Comparison of ENCODE assay signal across 31 cellular contexts in the genomic region with DNA sequence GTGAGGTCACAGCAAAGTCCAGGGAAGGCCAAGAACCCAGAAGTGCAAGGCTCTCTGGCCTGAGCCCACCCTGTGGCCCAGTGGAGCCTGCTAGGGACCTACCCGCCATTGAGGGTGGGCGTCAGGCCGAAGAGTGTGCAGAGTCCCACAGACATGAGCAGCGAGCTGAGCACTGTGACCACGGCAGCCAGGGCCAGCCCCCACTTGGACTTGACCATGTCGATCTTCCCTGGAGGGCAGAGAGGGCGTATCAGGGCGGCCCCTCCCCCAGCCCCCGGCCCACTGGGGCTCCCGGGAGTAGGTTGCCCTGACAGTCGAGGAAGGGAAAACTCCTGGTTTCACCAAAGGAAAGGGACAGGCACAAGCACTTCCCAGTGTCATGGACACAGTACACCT. TPM values are rescaled to one million over a fixed set of nuclear protein-coding genes. Genes with fewer than 3 reads are reported as not detected.
DNase-seq lines count a peak whose midpoint lies in the region; ATAC-seq and TF ChIP-seq lines count a peak whose summit lies in the region.
"Had no signal": no experiment of that assay in that cellular context is flagged by ENCODE, and none has a peak within 500 bp of the region (broad histone marks: within the 10 kb centered on the region; RNA-seq: fewer than 3 reads in every experiment).

No MANE protein-coding gene starts in this region.

- H3K9ac ChIP-seq in duodenal mucosa (ENCODE audit: low read depth in 1 of 2, low read length in 2 of 2): peak overlapping the region in 1 of 2 donors; percentile 41

- no peak overlapping the region for H3K4me3 ChIP-seq in AG04450 (ENCODE audit: low read depth, low read length)
- H3K4me3 ChIP-seq in GM23338: no peak overlapping the region
- peak overlapping the region in 1 of 2 donors; percentile 17 for H3K4me3 ChIP-seq in duodenal mucosa (ENCODE audit: low read depth in 1 of 2, low read length in 2 of 2)
- H3K4me3 ChIP-seq: esophagus squamous epithelium, heart left ventricle, lower lobe of right lung, pancreas, smooth muscle cell, thoracic aorta, uterus had no signal

- peak overlapping the region; percentile 39 for H3K27ac ChIP-seq in AG04450 (ENCODE audit: low read depth, low read length)
- 0 out of 2 replicates have a peak overlapping the region, but pooled peaks have one; percentile 32 for H3K27ac ChIP-seq in GM23338 (ENCODE audit: low read depth)
- peak overlapping the region; percentile 71 for H3K27ac ChIP-seq in duodenal mucosa (ENCODE audit: low read depth, low read length)
- H3K27ac ChIP-seq: esophagus squamous epithelium, foreskin keratinocyte, heart left ventricle, lower lobe of right lung, pancreas, thoracic aorta, uterus had no signal

- in situ Hi-C loops in KBM-7 (cut with MboI; ENCODE audit: low pct_unique_long_range_greater_than_20kb, low sequenced_read_pairs): no loop called here

- CTCF ChIA-PET in AG04450 (lab: Charles Lee) (no interaction called here), MCF 10A (lab: Yijun Ruan, JAX) (interaction anchor here (0.6 kb wide), 1 partner anchor 51 kb away, joined by 4 read pairs; a partner anchor contains a TSS)

- H3K36me3 Mint-ChIP-seq in GM23338 (ENCODE audit: low read depth): peaks cover 47% of the 10 kb centered on the region
- H3K36me3 Mint-ChIP-seq in neural crest cell (ENCODE audit: low read depth): peaks cover 7% of the 10 kb centered on the region
- peaks cover 42% of the 10 kb centered on the region for H3K36me3 Mint-ChIP-seq in MCF 10A (ENCODE audit: insufficient read depth, unreplicated experiment)

- peaks cover 8% of the 10 kb centered on the region for H3K4me1 Mint-ChIP-seq in GM23338
- H3K4me1 Mint-ChIP-seq in neural crest cell: peaks cover 14% of the 10 kb centered on the region
- H3K4me1 Mint-ChIP-seq in MCF 10A (ENCODE audit: insufficient read depth, unreplicated experiment): no peaks in the 10 kb centered on the region

- H3K36me3 ChIP-seq in GM23338 (ENCODE audit: insufficient read depth): no peaks in the 10 kb centered on the region; the same call in 1 of the 2 replicates
- H3K36me3 ChIP-seq in duodenal mucosa (ENCODE audit: control insufficient read depth in 1 of 2, insufficient read depth in 2 of 2, low read length in 2 of 2): peaks cover 19 to 55% of the 10 kb centered on the region in 2 donors
- H3K36me3 ChIP-seq: uterus had no signal

- no peak overlapping the region for H3K27ac Mint-ChIP-seq in GM23338
- peak overlapping the region; percentile 16 for H3K27ac Mint-ChIP-seq in neural crest cell (ENCODE audit: unreplicated experiment)
- H3K27ac Mint-ChIP-seq in MCF 10A (ENCODE audit: low read depth, unreplicated experiment): no peak overlapping the region
- H3K27ac Mint-ChIP-seq: nephron; stimulated activated naive CD8-positive, alpha-beta T cell treated with anti-CD3 and anti-CD28 coated beads, Interleukin-15, Interleukin-2, amounts not matched to agents 100 ng/mL and 50 ng/mL, for 24 hours had no signal

- ATAC-seq in GM23338 (no peak), HG03108 (IDR thresholded peaks at IDR 0.05; ENCODE audit: unreplicated experiment) (no peak), HG03139 (IDR thresholded peaks at IDR 0.05; ENCODE audit: unreplicated experiment) (no peak)
- ATAC-seq: foreskin keratinocyte, heart left ventricle, lower lobe of right lung, pancreas had no signal

- H3K79me2 ChIP-seq in GM23338 (replicated peaks; ENCODE audit: insufficient read depth): no peaks in the 10 kb centered on the region

- H3K9me3 Mint-ChIP-seq in GM23338: no peaks in the 10 kb centered on the region; the same call in 2 of the 3 replicates
- H3K9me3 Mint-ChIP-seq in neural crest cell: no peaks in the 10 kb centered on the region
- H3K9me3 Mint-ChIP-seq in MCF 10A (ENCODE audit: unreplicated experiment): no peaks in the 10 kb centered on the region
- H3K9me3 Mint-ChIP-seq: CD8-positive, alpha-beta memory T cell; nephron; stimulated activated naive CD8-positive, alpha-beta T cell treated with anti-CD3 and anti-CD28 coated beads, Interleukin-15, Interleukin-2, amounts not matched to agents 100 ng/mL and 50 ng/mL, for 24 hours had no signal

- no peaks in the 10 kb centered on the region for H3K4me1 ChIP-seq in GM23338 (ENCODE audit: insufficient read depth)
- H3K4me1 ChIP-seq in duodenal mucosa (ENCODE audit: control insufficient read depth in 1 of 2, insufficient read depth in 2 of 2, low read length in 2 of 2): peaks cover 46 to 51% of the 10 kb centered on the region in 2 donors
- H3K4me1 ChIP-seq: BE2C, foreskin keratinocyte, uterus had no signal

- no peaks in the 10 kb centered on the region for H3K9me2 ChIP-seq in GM23338 (ENCODE audit: insufficient read depth)

- peaks cover 9% of the 10 kb centered on the region for H3K27me3 Mint-ChIP-seq in GM23338 (ENCODE audit: insufficient read depth, low read depth, poor library complexity)
- H3K27me3 Mint-ChIP-seq in neural crest cell (ENCODE audit: low read depth): peaks cover 2% of the 10 kb centered on the region
- no peaks in the 10 kb centered on the region for H3K27me3 Mint-ChIP-seq in MCF 10A (ENCODE audit: insufficient read depth, unreplicated experiment)
- H3K27me3 Mint-ChIP-seq: stimulated activated naive CD8-positive, alpha-beta T cell treated with anti-CD3 and anti-CD28 coated beads, Interleukin-15, Interleukin-2, amounts not matched to agents 100 ng/mL and 50 ng/mL, for 24 hours had no signal

- intact Hi-C loops in MCF 10A (cut with micrococcal nuclease): no loop called here

- H3K4me3 Mint-ChIP-seq in GM23338 (no peak overlapping the region), neural crest cell (no peak overlapping the region), MCF 10A (ENCODE audit: unreplicated experiment) (no peak overlapping the region)
- H3K4me3 Mint-ChIP-seq: CD8-positive, alpha-beta memory T cell; nephron; stimulated activated naive CD8-positive, alpha-beta T cell treated with anti-CD3 and anti-CD28 coated beads, Interleukin-15, Interleukin-2, amounts not matched to agents 100 ng/mL and 50 ng/mL, for 24 hours had no signal

- POLR2A ChIA-PET in AG04450 (lab: Yijun Ruan, JAX) (interaction anchor here (1.1 kb wide), 1 partner anchor 50 kb away, joined by 3 read pairs; a partner anchor contains a TSS), MCF 10A (lab: Yijun Ruan, JAX) (no interaction called here)

- no TSS peak for BruUV-seq in MCF 10A (replicated peaks; lab: Mats Ljungman, UMichigan)

- H2AFZ ChIP-seq in GM23338: no peak overlapping the region

- H3K9me3 ChIP-seq in AG04450 (ENCODE audit: control insufficient read depth, insufficient read depth, low read length) (no peaks in the 10 kb centered on the region), duodenal mucosa (ENCODE audit: control insufficient read depth in 1 of 2, low read length in 2 of 2) (no peaks in the 10 kb centered on the region)
- H3K9me3 ChIP-seq: BE2C, esophagus squamous epithelium, heart left ventricle, lower lobe of right lung, pancreas, thoracic aorta, uterus had no signal

- TF ChIP-seq CTCF in AG04450 (IDR thresholded peaks at IDR 0.05; ENCODE audit: low read depth, low read length) (no peak), GM23338 (conservative IDR thresholded peaks at IDR 0.05; ENCODE audit: low read depth in 2 of 2) (no peak), neural crest cell (conservative IDR thresholded peaks at IDR 0.05) (no peak), MCF 10A (IDR thresholded peaks at IDR 0.05; ENCODE audit: unreplicated experiment) (no peak)

- no peak overlapping the region for H3K4me2 ChIP-seq in GM23338
- H3K4me2 ChIP-seq: smooth muscle cell had no signal

- DNase-seq in AG04450 (ENCODE audit: low read depth, low spot score) (no peak), GM23338 (ENCODE audit: low spot score) (no peak), neural crest cell (ENCODE audit: low read depth, low spot score) (no peak), MCF 10A (ENCODE audit: unreplicated experiment) (no peak), KBM-7 (no peak)
- DNase-seq: activated CD4-positive, alpha-beta T cell treated with anti-CD3 and anti-CD28 coated beads, Interleukin-2, amount 50 U/mL, for 4 hours; activated CD4-positive, CD25-positive, alpha-beta regulatory T cell; activated naive CD4-positive, alpha-beta T cell treated with Interleukin-2 at 50 U/mL for 16 hours; BE2C; cortex of kidney; EL; esophagus squamous epithelium; foreskin keratinocyte; heart left ventricle; lower lobe of right lung; NCI-H1436; NCI-H2081; NCI-H2227 treated with DMSO at 0.1 percent for 48 hours; NCI-H526 treated with DMSO at 0.1 percent for 48 hours; retina; stimulated activated CD4-positive, alpha-beta T cell treated with anti-CD3 and anti-CD28 coated beads, Interleukin-1b, Interleukin-23, amount 100 ng/mL, for 48 hours; uterus had no signal

- peaks cover 8% of the 10 kb centered on the region for H3F3A ChIP-seq in GM23338 (replicated peaks; ENCODE audit: low read depth)

- H4K20me1 ChIP-seq in GM23338 (replicated peaks; ENCODE audit: insufficient read depth): peaks cover 6% of the 10 kb centered on the region

- H3K27me3 ChIP-seq in AG04450 (ENCODE audit: control insufficient read depth, insufficient read depth, low read length) (no peaks in the 10 kb centered on the region), GM23338 (ENCODE audit: insufficient read depth) (no peaks in the 10 kb centered on the region), duodenal mucosa (ENCODE audit: control insufficient read depth in 1 of 2, insufficient read depth in 2 of 2, low read length in 2 of 2) (no peaks in the 10 kb centered on the region)
- H3K27me3 ChIP-seq: BE2C, esophagus squamous epithelium, foreskin keratinocyte, heart left ventricle, pancreas, uterus had no signal

TF ChIP-seq in GM23338, 12 proteins besides CTCF, POLR2A, EP300 and RAD21 (continues in another document):
- TF ChIP-seq, protein P1, sequence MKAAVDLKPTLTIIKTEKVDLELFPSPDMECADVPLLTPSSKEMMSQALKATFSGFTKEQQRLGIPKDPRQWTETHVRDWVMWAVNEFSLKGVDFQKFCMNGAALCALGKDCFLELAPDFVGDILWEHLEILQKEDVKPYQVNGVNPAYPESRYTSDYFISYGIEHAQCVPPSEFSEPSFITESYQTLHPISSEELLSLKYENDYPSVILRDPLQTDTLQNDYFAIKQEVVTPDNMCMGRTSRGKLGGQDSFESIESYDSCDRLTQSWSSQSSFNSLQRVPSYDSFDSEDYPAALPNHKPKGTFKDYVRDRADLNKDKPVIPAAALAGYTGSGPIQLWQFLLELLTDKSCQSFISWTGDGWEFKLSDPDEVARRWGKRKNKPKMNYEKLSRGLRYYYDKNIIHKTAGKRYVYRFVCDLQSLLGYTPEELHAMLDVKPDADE (IDR thresholded peaks at IDR 0.05): no peak
- TF ChIP-seq ZNF114 (CRISPR knock-in tag; IDR thresholded peaks at IDR 0.05): no peak

RNA-seq across cellular contexts. Expression of a gene that starts 44.6 kb away (rescaled TPM):
- 1.3 and 2.9 TPM in 2 replicates for polyA plus RNA-seq in AG04450 (2011; rRNA removed)
- 11.0 and 13.5 TPM in 2 replicates for polyA minus RNA-seq in AG04450 (2011; rRNA and poly(A)+ RNA removed)
- total RNA-seq in GM23338 (2014; rRNA removed; shearing (Covaris generic)): 33.9 and 48.8 TPM in 2 replicates
- 14.3 and 16.1 TPM in 2 replicates for polyA plus RNA-seq in GM23338 (2016; fragmentation: Nextera tagmentation; extraction: Ambion mirVana)
- total RNA-seq in neural crest cell: 43.9 and 47.2 TPM in 2 replicates
- total RNA-seq in MCF 10A (2022): 44.5 and 46.9 TPM in 2 replicates

RNA-seq across cellular contexts. Expression of a gene that starts 50.4 kb away (rescaled TPM):
- polyA plus RNA-seq in AG04450 (2011; rRNA removed) (17.0 and 22.9 TPM in 2 replicates), GM23338 (2016; fragmentation: Nextera tagmentation; extraction: Ambion mirVana) (30.7 and 35.5 TPM in 2 replicates)
- 42.9 and 46.3 TPM in 2 replicates for polyA minus RNA-seq in AG04450 (2011; rRNA and poly(A)+ RNA removed)
- 122 and 141 TPM in 2 replicates for total RNA-seq in GM23338 (2014; rRNA removed; shearing (Covaris generic))
- total RNA-seq in neural crest cell (90.2 and 103 TPM in 2 replicates), MCF 10A (2022) (84.3 and 87.8 TPM in 2 replicates)
